Comparison of ENCODE assay signal across 9 cellular contexts in genomic region chr19:17450264-17451075, GRCh38. TPM values are rescaled to one million over a fixed set of nuclear protein-coding genes. Genes with fewer than 3 reads are reported as not detected.
A peak's percentile ranks its signal among the peaks of the same experiment; 100 is the strongest.
DNase-seq lines count a peak whose midpoint lies in the region; ATAC-seq and TF ChIP-seq lines count a peak whose summit lies in the region.
"Had no signal": no experiment of that assay in that cellular context is flagged by ENCODE, and none has a peak within 500 bp of the region (broad histone marks: within the 10 kb centered on the region; RNA-seq: fewer than 3 reads in every experiment).

No MANE protein-coding gene starts in this region.

- H3K27ac Mint-ChIP-seq in activated naive CD8-positive, alpha-beta T cell treated with anti-CD3 and anti-CD28 coated beads, Interleukin-2, amount 10 ng/mL, durations not matched to agents 7 days and 5 days = no peak overlapping the region

- no peaks in the 10 kb centered on the region for H3K36me3 Mint-ChIP-seq in activated naive CD8-positive, alpha-beta T cell treated with anti-CD3 and anti-CD28 coated beads, Interleukin-2, amount 10 ng/mL, durations not matched to agents 7 days and 5 days

- H3K4me3 Mint-ChIP-seq in activated naive CD8-positive, alpha-beta T cell treated with anti-CD3 and anti-CD28 coated beads, Interleukin-2, amount 10 ng/mL, durations not matched to agents 7 days and 5 days = no peak overlapping the region

- ATAC-seq in activated naive CD8-positive, alpha-beta T cell treated with anti-CD3 and anti-CD28 coated beads, Interleukin-2, amount 10 ng/mL, durations not matched to agents 7 days and 5 days (ENCODE audit: low read depth) = peak; percentile 27
- ATAC-seq in HG03520 (IDR thresholded peaks at IDR 0.05; ENCODE audit: unreplicated experiment) (no peak), HG03469 (IDR thresholded peaks at IDR 0.05; ENCODE audit: unreplicated experiment) (no peak)

- peak; percentile 54 for DNase-seq in GM13977 (ENCODE audit: low spot score)
- peak; percentile 43 for DNase-seq in OCI-M1 (lab: John Stamatoyannopoulos, UW)
- no peak for DNase-seq in activated naive CD8-positive, alpha-beta T cell treated with anti-CD3 and anti-CD28 coated beads, Interleukin-2, amount 10 ng/mL, durations not matched to agents 7 days and 5 days
- peak; percentile 45 for DNase-seq in stimulated activated CD4-positive, alpha-beta T cell treated with anti-CD3 and anti-CD28 coated beads, Interleukin-4, amount 100 ng/mL, for 1 hour
- no peak for DNase-seq in cerebellar cortex (ENCODE audit: low spot score)
- DNase-seq: amygdala, hippocampal formation had no signal

- H3K9me3 Mint-ChIP-seq in activated naive CD8-positive, alpha-beta T cell treated with anti-CD3 and anti-CD28 coated beads, Interleukin-2, amount 10 ng/mL, durations not matched to agents 7 days and 5 days = no peaks in the 10 kb centered on the region

- POLR2A ChIA-PET in activated naive CD8-positive, alpha-beta T cell treated with anti-CD3 and anti-CD28 coated beads, Interleukin-2, amount 10 ng/mL, durations not matched to agents 7 days and 5 days (lab: Charles Lee) = no interaction called here

- H3K27me3 Mint-ChIP-seq in activated naive CD8-positive, alpha-beta T cell treated with anti-CD3 and anti-CD28 coated beads, Interleukin-2, amount 10 ng/mL, durations not matched to agents 7 days and 5 days = peaks cover 39% of the 10 kb centered on the region

- H3K4me1 Mint-ChIP-seq in activated naive CD8-positive, alpha-beta T cell treated with anti-CD3 and anti-CD28 coated beads, Interleukin-2, amount 10 ng/mL, durations not matched to agents 7 days and 5 days = peaks cover 13% of the 10 kb centered on the region

- TF ChIP-seq CTCF in GM13977 (IDR thresholded peaks at IDR 0.05; ENCODE audit: extremely low read depth, insufficient read depth, missing control alignments) = no peak

- in situ Hi-C loops in GM13977 (cut with MboI; ENCODE audit: low pct_unique_long_range_greater_than_20kb, low sequenced_read_pairs, unreplicated experiment) = no loop called here

RNA-seq across cellular contexts. Expression of gene TMEM221, which starts 2.0 kb away (rescaled TPM):
- total RNA-seq in activated naive CD8-positive, alpha-beta T cell treated with anti-CD3 and anti-CD28 coated beads, Interleukin-2, amount 10 ng/mL, durations not matched to agents 7 days and 5 days = not detected

RNA-seq across cellular contexts. Expression of gene NXNL1, which starts 10.3 kb away (rescaled TPM):
- total RNA-seq in activated naive CD8-positive, alpha-beta T cell treated with anti-CD3 and anti-CD28 coated beads, Interleukin-2, amount 10 ng/mL, durations not matched to agents 7 days and 5 days = not detected

RNA-seq across cellular contexts. Expression of gene SLC27A1, which starts 19.9 kb away (rescaled TPM):
- 1 to 10 TPM; 8.4 to 9.8 TPM for total RNA-seq in activated naive CD8-positive, alpha-beta T cell treated with anti-CD3 and anti-CD28 coated beads, Interleukin-2, amount 10 ng/mL, durations not matched to agents 7 days and 5 days

RNA-seq across cellular contexts. Expression of gene MVB12A, which starts 30.6 kb away (rescaled TPM):
- 10 to 100 TPM; 34.1 to 40.3 TPM for total RNA-seq in activated naive CD8-positive, alpha-beta T cell treated with anti-CD3 and anti-CD28 coated beads, Interleukin-2, amount 10 ng/mL, durations not matched to agents 7 days and 5 days

RNA-seq across cellular contexts. Expression of gene BST2, which starts 45.0 kb away (rescaled TPM):
- total RNA-seq in activated naive CD8-positive, alpha-beta T cell treated with anti-CD3 and anti-CD28 coated beads, Interleukin-2, amount 10 ng/mL, durations not matched to agents 7 days and 5 days = 100 to 1,000 TPM; 197 to 201 TPM

Comparison
In these comparisons a context has a peak if more than half of its experiments do, and no peak if none do; other contexts are left out.
1. DNase-seq: peak in GM13977 (single experiment), OCI-M1 (single experiment) and stimulated activated CD4-positive, alpha-beta T cell treated with anti-CD3 and anti-CD28 coated beads, Interleukin-4, amount 100 ng/mL, for 1 hour (single experiment); none in activated naive CD8-positive, alpha-beta T cell treated with anti-CD3 and anti-CD28 coated beads, Interleukin-2, amount 10 ng/mL, durations not matched to agents 7 days and 5 days (single experiment) and cerebellar cortex (single experiment).